29 cellular contexts compared by ENCODE assay signal in the genomic region with DNA sequence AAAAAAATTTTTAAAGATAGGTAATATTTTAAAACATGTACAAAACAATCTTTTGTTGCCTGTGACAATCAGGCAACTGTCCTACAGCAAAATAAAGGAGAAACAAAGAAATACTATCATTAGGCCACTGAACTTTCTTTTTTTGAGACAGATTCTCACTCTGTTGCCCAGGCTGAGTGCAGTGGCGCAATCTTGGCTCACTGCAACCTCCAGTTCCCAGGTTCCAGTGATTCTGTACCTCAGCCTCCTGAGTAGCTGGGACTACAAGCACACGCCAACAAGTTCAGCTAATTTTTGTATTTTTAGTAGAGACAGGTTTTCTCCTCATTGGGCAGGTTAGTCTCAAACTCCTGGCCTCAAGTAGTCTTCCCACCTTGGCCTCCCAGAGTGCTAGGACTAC. TPM values are rescaled to one million over a fixed set of nuclear protein-coding genes. Genes with fewer than 3 reads are reported as not detected.
"Had no signal": no experiment of that assay in that cellular context is flagged by ENCODE, and none has a peak within 500 bp of the region (broad histone marks: within the 10 kb centered on the region; RNA-seq: fewer than 3 reads in every experiment).

No MANE protein-coding gene starts in this region.

- H3K4me1 Mint-ChIP-seq: immature natural killer cell, mesothelial cell of epicardium had no signal

- H3K27ac Mint-ChIP-seq: immature natural killer cell, mesothelial cell of epicardium, naive B cell had no signal

- H3K4me3 Mint-ChIP-seq: immature natural killer cell, mesothelial cell of epicardium had no signal

- H3K27me3 ChIP-seq: dorsolateral prefrontal cortex, esophagus muscularis mucosa, foreskin keratinocyte, gastroesophageal sphincter, heart left ventricle, hepatocyte, left lung had no signal

- H3K4me3 ChIP-seq: coronary artery, dorsolateral prefrontal cortex, esophagus muscularis mucosa, gastroesophageal sphincter, heart left ventricle, hepatocyte, left lung, lower lobe of right lung, mucosa of descending colon had no signal

- ATAC-seq: foreskin keratinocyte, gastroesophageal sphincter, heart left ventricle, left colon, left lung, left ventricle myocardium superior, lower lobe of right lung, mucosa of descending colon had no signal

- H3K4me1 ChIP-seq: esophagus muscularis mucosa, foreskin keratinocyte, gastroesophageal sphincter, heart left ventricle, left lung, lower lobe of right lung had no signal

- H2AFZ ChIP-seq: hepatocyte had no signal

- H3K79me2 ChIP-seq: hepatocyte had no signal

- H3K4me2 ChIP-seq: hepatocyte had no signal

- DNase-seq: dermis blood vessel endothelial cell; dorsolateral prefrontal cortex; effector CD4-positive, alpha-beta T cell; effector memory CD4-positive, alpha-beta T cell; foreskin keratinocyte; heart left ventricle; hypothalamus; immature natural killer cell; islet precursor cell; kidney; kidney glomerular epithelial cell; left colon; left ventricle myocardium superior; lower lobe of right lung; mesenchymal stem cell; mucosa of descending colon; naive B cell had no signal

- H3K9me3 ChIP-seq: esophagus muscularis mucosa, gastroesophageal sphincter, heart left ventricle, left lung, lower lobe of right lung, mucosa of descending colon had no signal

- H3K27ac ChIP-seq: coronary artery, esophagus muscularis mucosa, foreskin keratinocyte, gastroesophageal sphincter, heart left ventricle, hepatocyte, left lung, lower lobe of right lung had no signal

- H3K9me3 Mint-ChIP-seq: immature natural killer cell, naive B cell had no signal

- H3K27me3 Mint-ChIP-seq: naive B cell had no signal

RNA-seq across cellular contexts. Expression of gene ENDOU, which starts 36.1 kb away (rescaled TPM):
- total RNA-seq: dermis blood vessel endothelial cell, endothelial cell of umbilical vein, epithelial cell of proximal tubule, fibroblast of villous mesenchyme, frontal cortex, left colon, left lung, lower lobe of right lung, lung microvascular endothelial cell, myocyte had no signal
- polyA plus RNA-seq: endothelial cell of umbilical vein, hepatocyte, immature natural killer cell had no signal
